Comparison of ENCODE assay signal across 11 cellular contexts in the genomic region with DNA sequence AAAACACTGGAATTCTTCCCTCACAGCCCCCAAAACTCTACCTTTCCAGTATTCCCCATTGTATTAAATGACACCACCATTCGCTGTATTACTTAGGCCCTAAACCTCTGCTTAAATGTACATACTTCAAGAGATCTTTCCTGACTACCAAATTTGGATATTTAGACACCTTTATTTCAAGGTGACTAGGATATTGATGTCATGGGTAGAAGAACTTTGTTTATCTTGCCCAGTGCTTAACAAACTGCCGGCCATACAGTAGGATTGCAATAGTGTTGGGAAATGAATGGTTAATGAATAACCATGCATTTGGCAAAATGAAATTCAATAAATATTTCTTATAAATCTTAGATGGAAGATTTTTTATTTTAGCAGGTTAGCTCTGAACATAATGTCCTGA.
"Had no signal": no experiment of that assay in that cellular context is flagged by ENCODE, and none has a peak within 500 bp of the region (broad histone marks: within the 10 kb centered on the region; RNA-seq: fewer than 3 reads in every experiment).

No MANE protein-coding gene starts in this region.

- H3K27ac Mint-ChIP-seq: GM23338, H9, HFFc6 had no signal

- H3K4me3 Mint-ChIP-seq: GM23338, H9, HFFc6 had no signal

- H2AFZ ChIP-seq: GM23248, GM23338 had no signal

- DNase-seq: GM23248, GOT3, H7, H9, HCEC 1CT, HFFc6 had no signal

- H3K4me3 ChIP-seq: GM23248, GM23338, HAP-1 had no signal

- H3K9me3 Mint-ChIP-seq: H9 had no signal

- H3K9me3 ChIP-seq: HAP-1 had no signal

- H3K4me1 ChIP-seq: HAP-1 had no signal

- FAIRE-seq: H1, H54 had no signal

- H3K36me3 ChIP-seq: HAP-1 had no signal

- H3K4me1 Mint-ChIP-seq: GM23338, H9 had no signal

- H3K9ac ChIP-seq: GM23248 had no signal

- ATAC-seq: GM23338, HCT116 had no signal

- H3K4me2 ChIP-seq: GM23338 had no signal

- H3K27ac ChIP-seq: GM23248 had no signal
